In the genomic region with DNA sequence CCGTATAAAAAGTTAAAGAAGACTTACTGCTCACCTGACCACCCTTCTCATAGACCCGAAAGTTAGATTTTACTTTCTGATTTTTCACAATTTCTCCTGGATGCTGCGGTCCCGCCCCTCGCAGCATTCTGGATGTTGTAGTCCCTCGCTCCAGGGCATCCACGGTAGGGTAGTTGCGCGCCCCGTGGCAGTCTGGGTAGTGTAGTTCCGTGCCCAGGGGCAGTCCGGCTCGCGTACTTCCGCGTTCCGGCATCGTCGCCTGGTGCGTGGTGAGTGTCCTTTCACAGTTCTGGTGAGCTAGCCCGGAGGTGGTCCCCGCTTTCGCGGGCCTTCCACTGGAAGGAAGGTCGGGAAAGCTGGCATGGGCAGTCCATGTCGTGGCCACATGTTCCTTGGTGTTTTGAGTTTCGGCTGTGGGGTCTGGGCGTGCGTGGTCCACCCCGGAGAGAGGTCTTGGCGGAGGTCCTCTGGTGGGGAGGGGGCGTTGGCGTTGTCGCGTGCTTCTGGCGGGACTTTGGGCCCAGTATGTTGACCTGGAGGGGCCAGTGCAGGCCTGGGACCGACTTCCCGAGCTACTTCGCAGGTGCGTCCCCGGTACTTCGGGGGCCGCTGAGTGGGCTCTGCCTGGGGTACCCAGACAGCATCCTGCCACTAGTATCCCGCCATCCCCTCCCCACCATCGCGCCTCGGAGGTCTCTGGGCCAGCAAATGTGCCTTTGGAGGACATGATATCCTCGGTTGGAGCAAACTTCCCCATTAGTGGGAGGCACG, we compare ENCODE assay signal across 8 cellular contexts.
DNase-seq lines count a peak whose midpoint lies in the region; ATAC-seq and TF ChIP-seq lines count a peak whose summit lies in the region.

ZNF169 (plus strand) TSS at position 222 of the 771 bp plus-strand sequence. CDS start 19,515 bp downstream, outside the sequence.

- H3K27me3 Mint-ChIP-seq in nephron progenitor cell (ENCODE audit: low read depth, poor library complexity): peaks cover 7% of the 10 kb centered on the region
- peaks cover 6% of the 10 kb centered on the region for H3K27me3 Mint-ChIP-seq in stimulated activated naive CD8-positive, alpha-beta T cell treated with anti-CD3 and anti-CD28 coated beads, Interleukin-15, Interleukin-2, amounts not matched to agents 100 ng/mL and 50 ng/mL, for 24 hours

- ATAC-seq in GM21786 (IDR thresholded peaks at IDR 0.05; ENCODE audit: unreplicated experiment): peak; percentile 100

- CTCF ChIA-PET in RWPE1 (lab: Yijun Ruan, JAX): interaction anchor here (0.6 to 0.7 kb wide), 2 partner anchors 14 to 574 kb away, joined by 4 to 5 read pairs; no protein-coding TSS in a partner anchor

- peak within 1 kb of the TSS; percentile 97 for H3K4me3 ChIP-seq in DOHH2 (ENCODE audit: low read length)
- no peak within 1 kb of the TSS for H3K4me3 ChIP-seq in KMS-11 (IDR thresholded peaks at IDR 0.05; ENCODE audit: insufficient read depth, low read depth, low read length)

- peaks cover 9% of the 10 kb centered on the region for H3K9me3 Mint-ChIP-seq in nephron progenitor cell
- no peaks in the 10 kb centered on the region for H3K9me3 Mint-ChIP-seq in stimulated activated naive CD8-positive, alpha-beta T cell treated with anti-CD3 and anti-CD28 coated beads, Interleukin-15, Interleukin-2, amounts not matched to agents 100 ng/mL and 50 ng/mL, for 24 hours

- H3K27ac ChIP-seq in DOHH2 (ENCODE audit: low read depth, low read length) (0 out of 2 replicates have a peak within 1 kb of the TSS, but pooled peaks have one; percentile 16), KMS-11 (0 out of 2 replicates have a peak within 1 kb of the TSS, but pooled peaks have one; percentile 21), RWPE1 (peak within 1 kb of the TSS; percentile 37)

- peaks cover 8% of the 10 kb centered on the region for H3K36me3 ChIP-seq in DOHH2 (ENCODE audit: control insufficient read depth, low read length)
- no peaks in the 10 kb centered on the region for H3K36me3 ChIP-seq in KMS-11 (ENCODE audit: insufficient read depth)

- H3K4me3 Mint-ChIP-seq in nephron progenitor cell: peak within 1 kb of the TSS; percentile 100
- H3K4me3 Mint-ChIP-seq in stimulated activated naive CD8-positive, alpha-beta T cell treated with anti-CD3 and anti-CD28 coated beads, Interleukin-15, Interleukin-2, amounts not matched to agents 100 ng/mL and 50 ng/mL, for 24 hours: peak within 1 kb of the TSS; percentile 100

- peaks cover 6% of the 10 kb centered on the region; the same call in 1 of the 2 replicates for H3K27me3 ChIP-seq in DOHH2 (ENCODE audit: control insufficient read depth, low read length)
- no peaks in the 10 kb centered on the region for H3K27me3 ChIP-seq in KMS-11 (ENCODE audit: insufficient read depth, low read depth)

- H2AFZ ChIP-seq in KMS-11 (ENCODE audit: low read depth): peak within 1 kb of the TSS; percentile 97

- H3K79me2 ChIP-seq in DOHH2 (ENCODE audit: control insufficient read depth, low read length): peaks cover 49% of the 10 kb centered on the region
- peaks cover 36% of the 10 kb centered on the region for H3K79me2 ChIP-seq in KMS-11 (ENCODE audit: insufficient read depth, low read depth)

- POLR2A ChIA-PET in RWPE1 (lab: Yijun Ruan, JAX; ENCODE audit: low non-redundant PET): interaction anchor here (0.7 kb wide), 1 partner anchor 1446 kb away, joined by 5 read pairs; no protein-coding TSS in a partner anchor

- H3K4me2 ChIP-seq in DOHH2 (ENCODE audit: low read length) (peak within 1 kb of the TSS; percentile 80), KMS-11 (peak within 1 kb of the TSS; percentile 92)

- H3K4me1 ChIP-seq in DOHH2 (ENCODE audit: control insufficient read depth, low read length) (peaks cover 10% of the 10 kb centered on the region), KMS-11 (ENCODE audit: low read depth, poor library complexity, severe bottlenecking) (peaks cover 3% of the 10 kb centered on the region)

- peak within 1 kb of the TSS; percentile 93 for H3K27ac Mint-ChIP-seq in nephron progenitor cell
- H3K27ac Mint-ChIP-seq in stimulated activated naive CD8-positive, alpha-beta T cell treated with anti-CD3 and anti-CD28 coated beads, Interleukin-15, Interleukin-2, amounts not matched to agents 100 ng/mL and 50 ng/mL, for 24 hours: peak within 1 kb of the TSS; percentile 99

- no peaks in the 10 kb centered on the region for H3K9me3 ChIP-seq in DOHH2 (ENCODE audit: control insufficient read depth, insufficient read depth, low read length)

- peaks cover 37% of the 10 kb centered on the region for H3K36me3 Mint-ChIP-seq in nephron progenitor cell (ENCODE audit: low read depth)
- H3K36me3 Mint-ChIP-seq in stimulated activated naive CD8-positive, alpha-beta T cell treated with anti-CD3 and anti-CD28 coated beads, Interleukin-15, Interleukin-2, amounts not matched to agents 100 ng/mL and 50 ng/mL, for 24 hours (ENCODE audit: low read depth): peaks cover 31% of the 10 kb centered on the region

- H3K9me2 ChIP-seq in DOHH2 (replicated peaks; ENCODE audit: control insufficient read depth, low read length): no peaks in the 10 kb centered on the region

- no peaks in the 10 kb centered on the region for H3F3A ChIP-seq in DOHH2 (ENCODE audit: control insufficient read depth, insufficient read depth)

- DNase-seq in RWPE1 (ENCODE audit: low spot score) (peak; percentile 98), fibroblast of the conjunctiva (ENCODE audit: low read depth) (peak; percentile 72), nephron progenitor cell (peak; percentile 86)
- peak; percentile 83 for DNase-seq in activated T-helper 9 cell treated with anti-CD3 and anti-CD28 coated beads, Interleukin-2, amount 50 U/mL, for 16 hours (ENCODE audit: low read depth)

- H4K20me1 ChIP-seq in DOHH2 (ENCODE audit: control insufficient read depth, insufficient read depth, low read depth, low read length) (no peaks in the 10 kb centered on the region), KMS-11 (ENCODE audit: insufficient read depth) (no peaks in the 10 kb centered on the region)

- TF ChIP-seq CTCF in DOHH2 (IDR thresholded peaks at IDR 0.05; ENCODE audit: low read depth, low read length, poor library complexity, severe bottlenecking) (no peak), KMS-11 (conservative IDR thresholded peaks at IDR 0.05; ENCODE audit: low read depth, low read length) (no peak), RWPE1 (conservative IDR thresholded peaks at IDR 0.05; ENCODE audit: low read depth) (no peak), nephron progenitor cell (IDR thresholded peaks at IDR 0.05) (no peak)

- H3K9ac ChIP-seq in KMS-11: peak within 1 kb of the TSS; percentile 63; the same call in 1 of the 2 replicates

- peaks cover 14% of the 10 kb centered on the region for H3K4me1 Mint-ChIP-seq in nephron progenitor cell
- peaks cover 35% of the 10 kb centered on the region for H3K4me1 Mint-ChIP-seq in stimulated activated naive CD8-positive, alpha-beta T cell treated with anti-CD3 and anti-CD28 coated beads, Interleukin-15, Interleukin-2, amounts not matched to agents 100 ng/mL and 50 ng/mL, for 24 hours (ENCODE audit: low read depth)
